ENCODE assay signal across 1 cellular context in genomic region chr13:66700336-66700735, GRCh38.
TF ChIP-seq lines count a peak whose summit lies in the region.

No MANE protein-coding gene starts in this region.

TF ChIP-seq in neural cell, 6 proteins besides CTCF, POLR2A, EP300 and RAD21:
- TF ChIP-seq REST (IDR thresholded peaks at IDR 0.05; ENCODE audit: borderline replicate concordance) (no peak), TAF1 (IDR thresholded peaks at IDR 0.05; ENCODE audit: low read depth) (no peak), MXI1 (conservative IDR thresholded peaks at IDR 0.05; ENCODE audit: poor library complexity, severe bottlenecking) (no peak), SMC3 (conservative IDR thresholded peaks at IDR 0.05; ENCODE audit: poor library complexity) (no peak), EZH2 (IDR thresholded peaks at IDR 0.05; ENCODE audit: borderline replicate concordance, insufficient read depth, low read length, poor library complexity, severe bottlenecking) (no peak), POLR2AphosphoS5 (IDR thresholded peaks at IDR 0.05) (no peak)
